Comparison of ENCODE assay signal across 10 cellular contexts in the genomic region with DNA sequence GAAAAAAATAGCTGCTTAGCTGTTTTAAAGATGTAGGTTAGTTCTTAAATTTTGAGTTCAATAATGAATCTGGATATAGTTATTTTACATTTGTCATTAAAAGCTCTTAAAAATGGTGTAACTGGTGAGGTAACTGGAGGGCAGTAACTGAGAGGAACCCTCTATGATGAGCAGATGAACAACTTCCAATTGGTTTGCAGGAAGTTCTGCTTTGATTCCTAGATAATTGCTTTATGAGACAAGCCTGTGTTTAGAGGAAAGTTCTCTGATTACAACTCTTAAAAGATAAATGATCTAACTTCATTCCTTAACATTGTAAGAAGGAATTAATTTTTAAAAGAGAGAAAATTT. TPM values are rescaled to one million over a fixed set of nuclear protein-coding genes. Genes with fewer than 3 reads are reported as not detected.
DNase-seq lines count a peak whose midpoint lies in the region; ATAC-seq lines count a peak whose summit lies in the region.
"Had no signal": no experiment of that assay in that cellular context is flagged by ENCODE, and none has a peak within 500 bp of the region (broad histone marks: within the 10 kb centered on the region; RNA-seq: fewer than 3 reads in every experiment).

No MANE protein-coding gene starts in this region.

- ATAC-seq in activated T-cell treated with anti-CD3 and anti-CD28 coated beads, Interleukin-2, amount 50 U/mL, for 4 hours = peak in 1 of 2 donors; percentile 4
- ATAC-seq in activated CD8-positive, alpha-beta T cell treated with anti-CD3 and anti-CD28 coated beads, Interleukin-2, amount 10 ng/mL, durations not matched to agents 7 days and 5 days = no peak
- ATAC-seq in HG02981 (IDR thresholded peaks at IDR 0.05; ENCODE audit: unreplicated experiment) = no peak

- H3K4me3 Mint-ChIP-seq in activated T-cell treated with anti-CD3 and anti-CD28 coated beads, Interleukin-2, amount 50 U/mL, for 4 hours = peak overlapping the region; percentile 72
- H3K4me3 Mint-ChIP-seq in activated CD8-positive, alpha-beta T cell treated with anti-CD3 and anti-CD28 coated beads, Interleukin-2, amount 10 ng/mL, durations not matched to agents 7 days and 5 days = peak overlapping the region; percentile 65
- H3K4me3 Mint-ChIP-seq in immature natural killer cell = peak overlapping the region; percentile 71 to 81 (median 78)
- H3K4me3 Mint-ChIP-seq: neural crest cell had no signal

- peaks cover 9 to 19% (median 15%) of the 10 kb centered on the region in 5 donors for H3K36me3 ChIP-seq in subcutaneous abdominal adipose tissue (ENCODE audit: control insufficient read depth in 5 of 5, insufficient read depth in 5 of 5, low read length in 5 of 5)

- H3K4me1 ChIP-seq in subcutaneous abdominal adipose tissue (ENCODE audit: control insufficient read depth in 5 of 5, insufficient read depth in 5 of 5, low read length in 5 of 5) = peaks cover 21 to 77% (median 74%) of the 10 kb centered on the region in 5 donors

- no peaks in the 10 kb centered on the region for H3K27me3 ChIP-seq in subcutaneous abdominal adipose tissue (ENCODE audit: control insufficient read depth in 5 of 5, insufficient read depth in 4 of 5, low read length in 5 of 5)

- peak overlapping the region; percentile 45 for H3K27ac ChIP-seq in subcutaneous abdominal adipose tissue (ENCODE audit: low read depth, low read length)

- CTCF ChIA-PET in activated CD8-positive, alpha-beta T cell treated with anti-CD3 and anti-CD28 coated beads, Interleukin-2, amount 10 ng/mL, durations not matched to agents 7 days and 5 days (lab: Charles Lee) = interaction anchor here (0.7 to 3.4 kb wide), 8 partner anchors 9 to 633 kb away, joined by 3 to 32 read pairs (median 6); a partner anchor contains a TSS

- H3K9ac ChIP-seq in subcutaneous abdominal adipose tissue (ENCODE audit: low read length in 5 of 5) = no peak overlapping the region

- no peaks in the 10 kb centered on the region for H3K9me3 ChIP-seq in subcutaneous abdominal adipose tissue (ENCODE audit: control insufficient read depth in 5 of 5, low read length in 5 of 5)

- POLR2A ChIA-PET in activated CD8-positive, alpha-beta T cell treated with anti-CD3 and anti-CD28 coated beads, Interleukin-2, amount 10 ng/mL, durations not matched to agents 7 days and 5 days (lab: Charles Lee) = interaction anchor here (0.7 to 1.8 kb wide), 4 partner anchors 9 to 150 kb away, joined by 3 to 12 read pairs (median 5); a partner anchor contains a TSS

- H3K27me3 Mint-ChIP-seq in activated T-cell treated with anti-CD3 and anti-CD28 coated beads, Interleukin-2, amount 50 U/mL, for 4 hours (ENCODE audit: low read depth) = no peaks in the 10 kb centered on the region
- no peaks in the 10 kb centered on the region for H3K27me3 Mint-ChIP-seq in activated CD8-positive, alpha-beta T cell treated with anti-CD3 and anti-CD28 coated beads, Interleukin-2, amount 10 ng/mL, durations not matched to agents 7 days and 5 days (ENCODE audit: low read depth)
- peaks cover 3 to 15% (median 10%) of the 10 kb centered on the region in 3 donors for H3K27me3 Mint-ChIP-seq in immature natural killer cell (ENCODE audit: low read depth in 3 of 3)

- peaks cover 83% of the 10 kb centered on the region for H3K4me1 Mint-ChIP-seq in activated T-cell treated with anti-CD3 and anti-CD28 coated beads, Interleukin-2, amount 50 U/mL, for 4 hours (ENCODE audit: low read depth)
- H3K4me1 Mint-ChIP-seq in activated CD8-positive, alpha-beta T cell treated with anti-CD3 and anti-CD28 coated beads, Interleukin-2, amount 10 ng/mL, durations not matched to agents 7 days and 5 days (ENCODE audit: low read depth) = peaks cover 61% of the 10 kb centered on the region
- peaks cover 89 to 100% of the 10 kb centered on the region in 2 donors for H3K4me1 Mint-ChIP-seq in immature natural killer cell
- H3K4me1 Mint-ChIP-seq: neural crest cell had no signal

- H3K36me3 Mint-ChIP-seq in activated T-cell treated with anti-CD3 and anti-CD28 coated beads, Interleukin-2, amount 50 U/mL, for 4 hours (ENCODE audit: insufficient read depth) = peaks cover 36% of the 10 kb centered on the region
- peaks cover 61% of the 10 kb centered on the region for H3K36me3 Mint-ChIP-seq in activated CD8-positive, alpha-beta T cell treated with anti-CD3 and anti-CD28 coated beads, Interleukin-2, amount 10 ng/mL, durations not matched to agents 7 days and 5 days (ENCODE audit: low read depth)
- H3K36me3 Mint-ChIP-seq in immature natural killer cell = peaks cover 21 to 34% (median 25%) of the 10 kb centered on the region in 3 donors

- no peaks in the 10 kb centered on the region for H3K9me3 Mint-ChIP-seq in activated T-cell treated with anti-CD3 and anti-CD28 coated beads, Interleukin-2, amount 50 U/mL, for 4 hours
- H3K9me3 Mint-ChIP-seq in activated CD8-positive, alpha-beta T cell treated with anti-CD3 and anti-CD28 coated beads, Interleukin-2, amount 10 ng/mL, durations not matched to agents 7 days and 5 days (ENCODE audit: insufficient read depth) = no peaks in the 10 kb centered on the region
- no peaks in the 10 kb centered on the region for H3K9me3 Mint-ChIP-seq in immature natural killer cell
- H3K9me3 Mint-ChIP-seq: neural crest cell had no signal

- DNase-seq in activated T-cell treated with anti-CD3 and anti-CD28 coated beads, Interleukin-2, amount 50 U/mL, for 4 hours = no peak
- DNase-seq in activated T-cell treated with anti-CD3 and anti-CD28 coated beads for 4 hours (no peak), immature natural killer cell (no peak), NCI-H2107 (lab: John Stamatoyannopoulos, UW) (no peak)
- DNase-seq in activated CD8-positive, alpha-beta T cell treated with anti-CD3 and anti-CD28 coated beads, Interleukin-2, amount 10 ng/mL, durations not matched to agents 7 days and 5 days = no peak
- DNase-seq in stimulated activated CD4-positive, alpha-beta T cell treated with anti-CD3 and anti-CD28 coated beads, Interleukin-2, amount 100 ng/mL, for 24 hours = no peak
- DNase-seq: NCI-H1694 had no signal

- peak overlapping the region; percentile 86 for H3K27ac Mint-ChIP-seq in activated CD8-positive, alpha-beta T cell treated with anti-CD3 and anti-CD28 coated beads, Interleukin-2, amount 10 ng/mL, durations not matched to agents 7 days and 5 days
- H3K27ac Mint-ChIP-seq in immature natural killer cell = peak overlapping the region; percentile 61 to 97 (median 81)

- H3K4me3 ChIP-seq in subcutaneous abdominal adipose tissue (ENCODE audit: low read depth in 1 of 5, low read length in 5 of 5) = peak overlapping the region in 1 of 5 donors; percentile 15

RNA-seq across cellular contexts. Expression of a gene that starts 8.5 kb away (rescaled TPM):
- 10 to 100 TPM; 12.7 to 16.6 (median 13.9) TPM for total RNA-seq in activated T-cell treated with anti-CD3 and anti-CD28 coated beads, Interleukin-2, amount 50 U/mL, for 4 hours
- total RNA-seq in activated CD8-positive, alpha-beta T cell treated with anti-CD3 and anti-CD28 coated beads, Interleukin-2, amount 10 ng/mL, durations not matched to agents 7 days and 5 days = 10 to 100 TPM; 17.3 to 17.6 TPM
- 100 to 1,000 TPM in 1 of 3 donors, 10 to 100 TPM in 2; 72.0 to 142 (median 99.0) TPM for polyA plus RNA-seq in immature natural killer cell
